18 cellular contexts compared by ENCODE assay signal in the genomic region with DNA sequence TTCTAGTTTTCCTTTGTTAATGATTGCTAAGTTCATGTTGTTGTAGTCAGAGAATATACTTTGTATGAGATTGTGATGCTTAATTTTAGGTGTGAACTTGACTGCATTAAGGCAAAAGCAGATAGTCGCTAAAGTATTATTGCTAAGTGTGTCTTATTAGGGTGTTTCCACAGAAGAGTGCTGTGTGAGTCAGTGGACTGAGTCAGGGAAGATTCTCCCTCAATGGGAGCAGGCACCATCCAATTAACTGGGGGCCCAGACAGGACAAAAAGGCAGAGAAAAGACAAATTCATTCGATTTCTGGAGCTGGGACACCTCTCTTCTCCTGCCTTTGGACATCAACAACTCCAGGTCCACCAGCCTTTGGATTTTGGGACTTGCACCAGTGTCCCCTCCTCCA. TPM values are rescaled to one million over a fixed set of nuclear protein-coding genes. Genes with fewer than 3 reads are reported as not detected.
DNase-seq lines count a peak whose midpoint lies in the region; ATAC-seq, FAIRE-seq and TF ChIP-seq lines count a peak whose summit lies in the region.
"Had no signal": no experiment of that assay in that cellular context is flagged by ENCODE, and none has a peak within 500 bp of the region (broad histone marks: within the 10 kb centered on the region; RNA-seq: fewer than 3 reads in every experiment).

No MANE protein-coding gene starts in this region.

- no peaks in the 10 kb centered on the region for H3K27me3 Mint-ChIP-seq in activated naive CD8-positive, alpha-beta T cell
- H3K27me3 Mint-ChIP-seq in activated naive CD8-positive, alpha-beta T cell treated with anti-CD3 and anti-CD28 coated beads for 36 hours, result no peaks in the 10 kb centered on the region
- H3K27me3 Mint-ChIP-seq in stimulated activated naive B cell treated with anti-CD40 and anti-IgM and Interleukin-4, amounts not matched to agents 10 μg/mL and 1 μg/mL and 100 μg/mL, for 72 hours, result no peaks in the 10 kb centered on the region

- peak overlapping the region; percentile 47 for H3K27ac Mint-ChIP-seq in activated naive CD8-positive, alpha-beta T cell
- H3K27ac Mint-ChIP-seq in activated naive CD8-positive, alpha-beta T cell treated with anti-CD3 and anti-CD28 coated beads for 36 hours, result no peak overlapping the region
- peak overlapping the region; percentile 11 for H3K27ac Mint-ChIP-seq in stimulated activated naive B cell treated with anti-CD40 and anti-IgM and Interleukin-4, amounts not matched to agents 10 μg/mL and 1 μg/mL and 100 μg/mL, for 72 hours

- no peak for DNase-seq in activated naive CD8-positive, alpha-beta T cell treated with anti-CD3 and anti-CD28 coated beads for 36 hours
- no peak for DNase-seq in RWPE2 (ENCODE audit: low spot score)
- DNase-seq in stimulated activated naive B cell treated with anti-CD40 and anti-IgM and Interleukin-4, amounts not matched to agents 10 μg/mL and 1 μg/mL and 100 μg/mL, for 72 hours, result no peak
- DNase-seq in GM12892 (ENCODE audit: insufficient read length), result no peak
- no peak for DNase-seq in heart left ventricle
- DNase-seq: activated T-cell treated with anti-CD3 and anti-CD28 coated beads, Interleukin-2, amount 50 U/mL, for 1 hour; DND-41; lower lobe of right lung; NCI-H1092; occipital lobe; stimulated activated CD4-positive, alpha-beta T cell treated with anti-CD3 and anti-CD28 coated beads, Interleukin-12 subunit alpha, Interleukin-12 subunit beta, amount 100 ng/mL, for 4 hours; upper lobe of right lung; WERI-Rb-1 had no signal

- H3K4me3 Mint-ChIP-seq in activated naive CD8-positive, alpha-beta T cell, result no peak overlapping the region
- no peak overlapping the region for H3K4me3 Mint-ChIP-seq in activated naive CD8-positive, alpha-beta T cell treated with anti-CD3 and anti-CD28 coated beads for 36 hours
- H3K4me3 Mint-ChIP-seq in stimulated activated naive B cell treated with anti-CD40 and anti-IgM and Interleukin-4, amounts not matched to agents 10 μg/mL and 1 μg/mL and 100 μg/mL, for 72 hours, result no peak overlapping the region

- FAIRE-seq in GM12892 (lab: Jason Lieb, UNC), result no peak
- FAIRE-seq: endometrium, H1 had no signal

- intact Hi-C loops in heart left ventricle (cut with DNase I), result no loop called here

- TF ChIP-seq CTCF in RWPE2 (IDR thresholded peaks at IDR 0.05; ENCODE audit: poor library complexity, severe bottlenecking), result no peak
- no peak for TF ChIP-seq CTCF in heart left ventricle (IDR thresholded peaks at IDR 0.05)

- H3K27me3 ChIP-seq in RWPE2 (ENCODE audit: insufficient read depth, poor library complexity, severe bottlenecking), result no peaks in the 10 kb centered on the region
- no peaks in the 10 kb centered on the region for H3K27me3 ChIP-seq in heart left ventricle
- H3K27me3 ChIP-seq: upper lobe of right lung had no signal

- peaks cover 41% of the 10 kb centered on the region for H3K36me3 ChIP-seq in RWPE2 (ENCODE audit: low read depth)
- peaks cover 0 to 46% (median 3%) of the 10 kb centered on the region in 9 donors for H3K36me3 ChIP-seq in heart left ventricle

- H3K9me3 ChIP-seq in RWPE2 (ENCODE audit: severe bottlenecking) (no peaks in the 10 kb centered on the region), heart left ventricle (no peaks in the 10 kb centered on the region)
- H3K9me3 ChIP-seq: lower lobe of right lung, upper lobe of right lung had no signal

- 93 to 99% (median 96%) methylated on average over 2 of the region's 2 CpGs for WGBS in heart left ventricle, 4 donors

- peaks cover 13% of the 10 kb centered on the region for H3K36me3 Mint-ChIP-seq in activated naive CD8-positive, alpha-beta T cell
- H3K36me3 Mint-ChIP-seq in activated naive CD8-positive, alpha-beta T cell treated with anti-CD3 and anti-CD28 coated beads for 36 hours, result peaks cover 42% of the 10 kb centered on the region
- peaks cover 45 to 55% of the 10 kb centered on the region in 2 donors for H3K36me3 Mint-ChIP-seq in stimulated activated naive B cell treated with anti-CD40 and anti-IgM and Interleukin-4, amounts not matched to agents 10 μg/mL and 1 μg/mL and 100 μg/mL, for 72 hours

- H3K27ac ChIP-seq in RWPE2 (ENCODE audit: poor library complexity, severe bottlenecking) (no peak overlapping the region), heart left ventricle (no peak overlapping the region)
- H3K27ac ChIP-seq: lower lobe of right lung, upper lobe of right lung, WERI-Rb-1 had no signal

- H3K9me3 Mint-ChIP-seq in activated naive CD8-positive, alpha-beta T cell (ENCODE audit: low read depth), result no peaks in the 10 kb centered on the region
- H3K9me3 Mint-ChIP-seq in activated naive CD8-positive, alpha-beta T cell treated with anti-CD3 and anti-CD28 coated beads for 36 hours, result peaks cover 2% of the 10 kb centered on the region
- no peaks in the 10 kb centered on the region for H3K9me3 Mint-ChIP-seq in stimulated activated naive B cell treated with anti-CD40 and anti-IgM and Interleukin-4, amounts not matched to agents 10 μg/mL and 1 μg/mL and 100 μg/mL, for 72 hours

- TF ChIP-seq POLR2A in GM12892 (IDR thresholded peaks at IDR 0.05; ENCODE audit: low read depth, low read length) (no peak), heart left ventricle (IDR thresholded peaks at IDR 0.05) (no peak)

- ATAC-seq in RWPE2 (ENCODE audit: low read depth) (peak; percentile 88), esophagus mucosa (peak; percentile 58), GM21786 (IDR thresholded peaks at IDR 0.05; ENCODE audit: unreplicated experiment) (no peak), heart left ventricle (no peak)
- no peak for ATAC-seq in stimulated activated naive B cell treated with anti-CD40 and anti-IgM and Interleukin-4, amounts not matched to agents 10 μg/mL and 1 μg/mL and 100 μg/mL, for 72 hours (replicated peaks)
- ATAC-seq: lower lobe of right lung, upper lobe of right lung had no signal

- H3K4me1 Mint-ChIP-seq in activated naive CD8-positive, alpha-beta T cell (ENCODE audit: low read depth), result peaks cover 40% of the 10 kb centered on the region
- peaks cover 22% of the 10 kb centered on the region for H3K4me1 Mint-ChIP-seq in activated naive CD8-positive, alpha-beta T cell treated with anti-CD3 and anti-CD28 coated beads for 36 hours
- H3K4me1 Mint-ChIP-seq in stimulated activated naive B cell treated with anti-CD40 and anti-IgM and Interleukin-4, amounts not matched to agents 10 μg/mL and 1 μg/mL and 100 μg/mL, for 72 hours, result peaks cover 23 to 24% of the 10 kb centered on the region in 2 donors

- H3K4me3 ChIP-seq in RWPE2 (ENCODE audit: severe bottlenecking) (no peak overlapping the region), heart left ventricle (no peak overlapping the region)
- H3K4me3 ChIP-seq: lower lobe of right lung, upper lobe of right lung had no signal

- H3K4me1 ChIP-seq in RWPE2 (ENCODE audit: insufficient read depth, poor library complexity, severe bottlenecking) (no peaks in the 10 kb centered on the region), heart left ventricle (no peaks in the 10 kb centered on the region)
- H3K4me1 ChIP-seq: lower lobe of right lung, upper lobe of right lung had no signal

RNA-seq across cellular contexts. Expression of a gene that starts 48.5 kb away (rescaled TPM):
- 10 to 100 TPM; 68.7 to 68.9 TPM for total RNA-seq in activated naive CD8-positive, alpha-beta T cell treated with anti-CD3 and anti-CD28 coated beads for 36 hours
- total RNA-seq in esophagus mucosa (34.6 TPM), heart left ventricle (10 to 100 TPM in 2 of 9 donors, 1 to 10 TPM in 7; 3.8 to 20.3 (median 6.5) TPM)
- polyA plus RNA-seq in GM12892 (2012; ENCODE audit: missing spikeins), result 47.2 TPM
- 1 to 10 TPM; 5.1 to 8.8 TPM for polyA plus RNA-seq in heart left ventricle

Comparison
In these comparisons a context has a peak if more than half of its experiments do, and no peak if none do; other contexts are left out.
1. ATAC-seq: peak in RWPE2 (single experiment) and esophagus mucosa (single experiment); none in stimulated activated naive B cell treated with anti-CD40 and anti-IgM and Interleukin-4, amounts not matched to agents 10 μg/mL and 1 μg/mL and 100 μg/mL, for 72 hours (0 of 2), GM21786 (single experiment) and heart left ventricle (0 of 4).